In the genomic region with DNA sequence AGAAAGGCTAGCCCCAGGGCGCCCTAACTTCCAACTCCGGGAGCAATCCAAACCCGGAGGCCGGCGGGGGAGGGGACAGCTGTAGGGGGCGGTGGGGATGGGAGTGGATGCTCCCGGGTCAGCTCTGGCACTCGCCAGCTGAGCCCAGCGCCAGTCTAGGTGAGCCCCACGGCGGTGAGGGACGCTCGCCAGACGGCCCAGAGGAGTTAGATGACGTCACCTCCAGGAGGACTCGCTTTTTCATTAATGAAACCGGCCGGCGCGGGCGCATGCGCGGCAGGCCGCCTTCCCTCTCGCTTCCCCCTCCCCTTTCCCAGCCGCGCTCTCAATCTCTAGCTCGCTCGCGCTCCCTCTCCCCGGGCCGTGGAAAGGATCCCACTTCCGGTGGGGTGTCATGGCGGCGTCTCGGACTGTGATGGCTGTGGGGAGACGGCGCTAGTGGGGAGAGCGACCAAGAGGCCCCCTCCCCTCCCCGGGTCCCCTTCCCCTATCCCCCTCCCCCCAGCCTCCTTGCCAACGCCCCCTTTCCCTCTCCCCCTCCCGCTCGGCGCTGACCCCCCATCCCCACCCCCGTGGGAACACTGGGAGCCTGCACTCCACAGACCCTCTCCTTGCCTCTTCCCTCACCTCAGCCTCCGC, we compare ENCODE assay signal across 1 cellular context.
TF ChIP-seq lines count a peak whose summit lies in the region.

TSS of gene NF1 (plus strand) at position 378 of the 639 bp plus-strand sequence. CDS start 333 bp downstream, outside the sequence.

TF ChIP-seq in K562, 482 proteins besides CTCF, POLR2A, EP300 and RAD21 (continued from another document):
- TF ChIP-seq PML (IDR thresholded peaks at IDR 0.05; ENCODE audit: low read length), result peak; percentile 27; the same call in 1 of the 2 replicates
- TF ChIP-seq DPF2 (IDR thresholded peaks at IDR 0.05), result peak; percentile 22; the same call in 1 of the 2 replicates
- TF ChIP-seq TAF7 (tag; IDR thresholded peaks at IDR 0.05), result peak; percentile 89
- peak; percentile 85 to 93 for TF ChIP-seq MAZ (CRISPR knock-in tag; conservative IDR thresholded peaks at IDR 0.05 in 1 of 2, IDR thresholded peaks at IDR 0.05 in 1 of 2)
- peak; percentile 53 for TF ChIP-seq SMAD1 (IDR thresholded peaks at IDR 0.05; ENCODE audit: low read depth, low read length, partially characterized antibody)
- no peak for TF ChIP-seq ZNF324 (CRISPR knock-in tag; IDR thresholded peaks at IDR 0.05)
- TF ChIP-seq ZNF175 (CRISPR knock-in tag; IDR thresholded peaks at IDR 0.05; ENCODE audit: low read depth), result peak; percentile 75; the same call in 1 of the 2 replicates
- TF ChIP-seq EP400 (IDR thresholded peaks at IDR 0.05), result peak; percentile 59
- TF ChIP-seq CBX3 (IDR thresholded peaks at IDR 0.05; ENCODE audit: borderline replicate concordance in 1 of 2, low read length in 2 of 2), result no peak
- peak; percentile 50 for TF ChIP-seq ZBTB12 (CRISPR knock-in tag; IDR thresholded peaks at IDR 0.05)
- no peak for TF ChIP-seq ASH1L (IDR thresholded peaks at IDR 0.05; ENCODE audit: borderline replicate concordance, low read depth, partially characterized antibody)
